In the genomic region with DNA sequence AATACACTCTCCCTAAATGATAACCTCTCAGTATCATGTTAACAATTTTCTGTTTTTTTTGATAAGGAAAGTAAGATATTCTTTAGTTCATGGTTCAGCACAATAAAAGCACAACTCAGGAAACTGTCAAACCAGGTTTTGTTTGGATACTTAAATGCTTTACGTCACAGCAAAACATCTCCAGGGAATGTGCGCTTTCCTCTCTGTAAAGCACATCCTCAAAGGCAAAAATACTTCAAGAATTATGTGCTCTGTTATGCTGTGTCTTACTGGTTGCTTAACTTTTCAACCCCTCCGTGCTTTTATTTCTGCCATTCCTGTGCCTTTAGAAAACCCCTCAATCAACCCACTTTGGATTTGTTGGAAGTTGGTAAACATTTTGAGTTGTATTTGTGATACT, we compare ENCODE assay signal across 1 cellular context.
TF ChIP-seq lines count a peak whose summit lies in the region.

No MANE protein-coding gene starts in this region.

TF ChIP-seq in endothelial cell of umbilical vein, 7 proteins besides CTCF, POLR2A, EP300 and RAD21:
- TF ChIP-seq JUN (IDR thresholded peaks at IDR 0.05; ENCODE audit: borderline replicate concordance, insufficient read depth, insufficient read length, low read depth) (no peak), GATA2 (IDR thresholded peaks at IDR 0.05; ENCODE audit: insufficient read depth, insufficient read length, low read depth, low read length) (no peak), FOS (IDR thresholded peaks at IDR 0.05; ENCODE audit: borderline replicate concordance, insufficient read depth, low read length) (no peak), MYC (IDR thresholded peaks at IDR 0.05; ENCODE audit: low read depth, low read length) (no peak), POLR2AphosphoS5 (IDR thresholded peaks at IDR 0.05; ENCODE audit: insufficient read depth, low read depth, low read length) (no peak), EZH2 (IDR thresholded peaks at IDR 0.05; ENCODE audit: borderline replicate concordance, low read depth, low read length, severe bottlenecking) (no peak)
- TF ChIP-seq, protein P1, sequence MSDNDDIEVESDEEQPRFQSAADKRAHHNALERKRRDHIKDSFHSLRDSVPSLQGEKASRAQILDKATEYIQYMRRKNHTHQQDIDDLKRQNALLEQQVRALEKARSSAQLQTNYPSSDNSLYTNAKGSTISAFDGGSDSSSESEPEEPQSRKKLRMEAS (IDR thresholded peaks at IDR 0.05; ENCODE audit: insufficient read depth, insufficient read length) = no peak
